In genomic region chr2:171165967-171166327, GRCh38 we compare ENCODE assay signal across 19 cellular contexts. TPM values are rescaled to one million over a fixed set of nuclear protein-coding genes. Genes with fewer than 3 reads are reported as not detected.
DNase-seq lines count a peak whose midpoint lies in the region; ATAC-seq, FAIRE-seq and TF ChIP-seq lines count a peak whose summit lies in the region.
"Had no signal": no experiment of that assay in that cellular context is flagged by ENCODE, and none has a peak within 500 bp of the region (broad histone marks: within the 10 kb centered on the region; RNA-seq: fewer than 3 reads in every experiment).

No MANE protein-coding gene starts in this region.

- no peak overlapping the region for H2BK5ac ChIP-seq in IMR-90 (ENCODE audit: low read depth, low read length, poor library complexity, severe bottlenecking)
- H2BK5ac ChIP-seq in trophoblast cell (ENCODE audit: low read depth, low read length, poor library complexity) = peak overlapping the region; percentile 58
- H2BK5ac ChIP-seq in neuronal stem cell (ENCODE audit: low read length) = no peak overlapping the region

- BruUV-seq in IMR-90 (replicated peaks; lab: Mats Ljungman, UMichigan) (no TSS peak), HepG2 (replicated peaks; lab: Mats Ljungman, UMichigan) (no TSS peak)

- no peak overlapping the region for H3K9ac ChIP-seq in IMR-90 (ENCODE audit: low read depth, low read length)
- H3K9ac ChIP-seq in HepG2 (ENCODE audit: insufficient read depth, low read depth, low read length) = peak overlapping the region; percentile 34
- H3K9ac ChIP-seq in trophoblast cell (ENCODE audit: low read length) = no peak overlapping the region
- no peak overlapping the region for H3K9ac ChIP-seq in neuronal stem cell (ENCODE audit: low read depth, low read length, poor library complexity)
- H3K9ac ChIP-seq: BLaER1 treated with 17β-estradiol and CSF1 and Interleukin-3, amounts not matched to agents 10 nM and 100 nM; GM23248 had no signal

- H4K5ac ChIP-seq in IMR-90 (ENCODE audit: low read depth, low read length) = no peak overlapping the region

- peak overlapping the region; percentile 26; the same call in 1 of the 2 replicates for H2AK5ac ChIP-seq in IMR-90 (ENCODE audit: low read depth, low read length)
- no peak overlapping the region for H2AK5ac ChIP-seq in trophoblast cell (ENCODE audit: low read length)
- no peak overlapping the region for H2AK5ac ChIP-seq in neuronal stem cell (ENCODE audit: low read depth, low read length)

- H3K4me2 ChIP-seq in IMR-90 (ENCODE audit: low read depth, low read length) (no peak overlapping the region), HepG2 (ENCODE audit: low read depth, low read length) (peak overlapping the region; percentile 83), trophoblast cell (ENCODE audit: low read length) (no peak overlapping the region), neuronal stem cell (ENCODE audit: insufficient read depth, low read length, poor library complexity, severe bottlenecking) (no peak overlapping the region)
- H3K4me2 ChIP-seq: BLaER1 treated with 17β-estradiol and CSF1 and Interleukin-3, amounts not matched to agents 10 nM and 100 nM had no signal

- ATAC-seq in IMR-90 (ENCODE audit: low read depth) (no peak), HepG2 (peak; percentile 28)

- H4K91ac ChIP-seq in IMR-90 (ENCODE audit: insufficient read depth, low read depth, low read length) = no peak overlapping the region
- H4K91ac ChIP-seq in trophoblast cell (ENCODE audit: low read depth, low read length) = peak overlapping the region; percentile 16
- no peak overlapping the region for H4K91ac ChIP-seq in neuronal stem cell (ENCODE audit: low read depth, low read length, poor library complexity)

- H2BK15ac ChIP-seq in IMR-90 (ENCODE audit: low read depth, low read length) = no peak overlapping the region
- no peak overlapping the region for H2BK15ac ChIP-seq in neuronal stem cell (ENCODE audit: low read length)

- H3K4me1 ChIP-seq in IMR-90 (ENCODE audit: control insufficient read depth, insufficient read depth, low read length) = no peaks in the 10 kb centered on the region
- H3K4me1 ChIP-seq in HepG2 (ENCODE audit: insufficient read depth, low read length) = peaks cover 75% of the 10 kb centered on the region
- H3K4me1 ChIP-seq in trophoblast cell (ENCODE audit: control insufficient read depth in 1 of 2, insufficient read depth in 2 of 2, low read length in 2 of 2) = peaks cover 4 to 5% of the 10 kb centered on the region in 2 experiments
- H3K4me1 ChIP-seq in neuronal stem cell (ENCODE audit: control insufficient read depth in 2 of 2, insufficient read depth in 1 of 2, low read depth in 1 of 2, low read length in 2 of 2) = peaks cover 0 to 2% of the 10 kb centered on the region in 2 donors

- no peak overlapping the region for H3K4me3 ChIP-seq in IMR-90 (ENCODE audit: insufficient read depth, low read depth, low read length)
- peak overlapping the region; percentile 30 to 56 (median 36); a peak in 4 of 6 replicates for H3K4me3 ChIP-seq in HepG2 (replicated peaks in 1 of 3; ENCODE audit: insufficient read depth in 1 of 3, low read depth in 2 of 3, low read length in 3 of 3)
- H3K4me3 ChIP-seq in trophoblast cell (ENCODE audit: low read depth, low read length) = no peak overlapping the region
- no peak overlapping the region for H3K4me3 ChIP-seq in MG63
- no peak overlapping the region for H3K4me3 ChIP-seq in neuronal stem cell (ENCODE audit: low read length in 2 of 2)
- H3K4me3 ChIP-seq: BLaER1 treated with 17β-estradiol and CSF1 and Interleukin-3, amounts not matched to agents 10 nM and 100 nM; GM23248 had no signal

- no CpG with 5 or more reads among the region's 1 CpG for WGBS in IMR-90 (ENCODE audit: extremely low coverage in 2 of 2, insufficient read length in 1 of 2), 2 experiments
- WGBS in HepG2 (ENCODE audit: low lambda C conversion rate) = 5% methylated on average over 1 of the region's 1 CpG
- no CpG with 5 or more reads among the region's 1 CpG for WGBS in trophoblast cell (ENCODE audit: extremely low coverage, insufficient coverage, insufficient read length)
- WGBS in neuronal stem cell (ENCODE audit: extremely low coverage in 2 of 2, insufficient read length in 2 of 2, insufficient replicate concordance in 1 of 2), 2 donors = no CpG with 5 or more reads among the region's 1 CpG

- TF ChIP-seq POLR2A in IMR-90 (IDR thresholded peaks at IDR 0.05; ENCODE audit: low read depth, low read length) = no peak
- TF ChIP-seq POLR2A in HepG2 (IDR thresholded peaks at IDR 0.05; ENCODE audit: insufficient read depth in 1 of 2, low read depth in 2 of 2, low read length in 2 of 2) = no peak

- no peak overlapping the region for H3K56ac ChIP-seq in IMR-90 (ENCODE audit: extremely low read depth, insufficient read depth, low read length)

- in situ Hi-C loops in IMR-90 (cut with MboI; ENCODE audit: low sequenced_read_pairs) (loop anchor here (10.0 kb wide), 1 partner anchor 249 kb away; no protein-coding TSS in a partner anchor), HepG2 (cut with HindIII; ENCODE audit: extremely low pct_ligation_motif_present, low pct_unique_long_range_greater_than_20kb) (no loop called here)

- no peak for TF ChIP-seq EP300 in HepG2 (IDR thresholded peaks at IDR 0.05; ENCODE audit: low read depth in 2 of 2, low read length in 2 of 2)
- TF ChIP-seq EP300 in HepG2 (CRISPR knock-in tag; IDR thresholded peaks at IDR 0.05; ENCODE audit: borderline replicate concordance) = no peak

- no peak overlapping the region for H4K12ac ChIP-seq in trophoblast cell (ENCODE audit: low read depth, low read length)

- DNase-seq in IMR-90 (no peak), HepG2 (ENCODE audit: low spot score) (no peak), trophoblast cell (no peak), MG63 (no peak), NCI-H446 treated with DMSO at 0.1 percent for 48 hours (lab: John Stamatoyannopoulos, UW) (no peak), neuronal stem cell (ENCODE audit: low spot score) (no peak)
- DNase-seq: 8988T; CD4-positive, CD25-positive, alpha-beta regulatory T cell; CD8-positive, alpha-beta memory T cell; COR-L47; GM23248; HCEC 1CT had no signal

- POLR2A ChIA-PET in IMR-90 (lab: Charles Lee; ENCODE audit: unreplicated experiment) = no interaction called here
- POLR2A ChIA-PET in HepG2 (lab: Yijun Ruan, JAX) = interaction anchor here (0.7 to 1.3 kb wide), 4 partner anchors 9 to 268 kb away, joined by 3 to 6 read pairs (median 4); partner anchors contain the start of genes DCAF17 and METTL8

- H3K4ac ChIP-seq in IMR-90 (ENCODE audit: low read depth, low read length) (no peak overlapping the region), trophoblast cell (ENCODE audit: low read depth, low read length) (no peak overlapping the region), neuronal stem cell (ENCODE audit: low read length) (no peak overlapping the region)

- H4K8ac ChIP-seq in IMR-90 (ENCODE audit: low read depth in 2 of 2, low read length in 2 of 2) (no peak overlapping the region), trophoblast cell (ENCODE audit: low read depth, low read length) (no peak overlapping the region), neuronal stem cell (ENCODE audit: low read depth, low read length) (no peak overlapping the region)

- H3K79me1 ChIP-seq in IMR-90 (ENCODE audit: low read depth in 1 of 2, low read length in 2 of 2) (peaks cover 0 to 4% of the 10 kb centered on the region in 2 experiments; a peak in 1 of 4 replicates), trophoblast cell (ENCODE audit: low read length) (peaks cover 7% of the 10 kb centered on the region), neuronal stem cell (ENCODE audit: low read depth, low read length) (no peaks in the 10 kb centered on the region)

- H3K18ac ChIP-seq in IMR-90 (ENCODE audit: low read depth, low read length) = no peak overlapping the region
- H3K18ac ChIP-seq in trophoblast cell (ENCODE audit: low read length) = no peak overlapping the region
- H3K18ac ChIP-seq in neuronal stem cell (ENCODE audit: low read length) = no peak overlapping the region

- dilution Hi-C loops in IMR-90 (cut with HindIII; ENCODE audit: low sequenced_read_pairs, unreplicated experiment) = no loop called here

- H3K79me2 ChIP-seq in HepG2 (ENCODE audit: insufficient read depth, low read length) (peaks cover 8% of the 10 kb centered on the region), trophoblast cell (ENCODE audit: control insufficient read depth, insufficient read depth, low read length, poor library complexity) (peaks cover 2% of the 10 kb centered on the region)

- no peaks in the 10 kb centered on the region for H3K36me3 ChIP-seq in IMR-90 (ENCODE audit: control insufficient read depth, insufficient read depth, low read length)
- H3K36me3 ChIP-seq in HepG2 (replicated peaks in 1 of 2; ENCODE audit: control insufficient read depth in 1 of 2, insufficient read depth in 2 of 2, low read length in 2 of 2) = no peaks in the 10 kb centered on the region
- peaks cover 0 to 2% of the 10 kb centered on the region in 2 experiments for H3K36me3 ChIP-seq in trophoblast cell (ENCODE audit: control insufficient read depth in 1 of 2, insufficient read depth in 2 of 2, low read length in 2 of 2)
- no peaks in the 10 kb centered on the region for H3K36me3 ChIP-seq in MG63
- H3K36me3 ChIP-seq in neuronal stem cell (replicated peaks in 1 of 2; ENCODE audit: control insufficient read depth in 2 of 2, insufficient read depth in 2 of 2, low read length in 2 of 2) = peaks cover 0 to 1% of the 10 kb centered on the region in 2 donors
- H3K36me3 ChIP-seq: BLaER1 treated with 17β-estradiol and CSF1 and Interleukin-3, amounts not matched to agents 10 nM and 100 nM had no signal

- no peak for FAIRE-seq in HepG2 (lab: Jason Lieb, UNC)
- FAIRE-seq: D721Med, G401.6, GM12892, GM18507 had no signal

- H2AK9ac ChIP-seq in IMR-90 (replicated peaks; ENCODE audit: low read depth, low read length, poor library complexity) = no peak overlapping the region

- no peak overlapping the region for H2BK20ac ChIP-seq in IMR-90 (ENCODE audit: low read depth, low read length)

- H3K23ac ChIP-seq in IMR-90 (ENCODE audit: low read depth, low read length) = no peak overlapping the region
- H3K23ac ChIP-seq in trophoblast cell (ENCODE audit: low read length) = no peak overlapping the region
- no peak overlapping the region for H3K23ac ChIP-seq in neuronal stem cell (ENCODE audit: low read depth, low read length, poor library complexity)

- TF ChIP-seq RAD21 in IMR-90 (IDR thresholded peaks at IDR 0.05; ENCODE audit: low read length) (no peak), HepG2 (CRISPR knock-in tag; IDR thresholded peaks at IDR 0.05) (0 out of 2 replicates have a peak, but pooled peaks have one; percentile 10)

- H3K14ac ChIP-seq in IMR-90 (replicated peaks; ENCODE audit: low read depth, low read length) (no peak overlapping the region), trophoblast cell (ENCODE audit: low read length) (peak overlapping the region; percentile 24), neuronal stem cell (ENCODE audit: low read length) (no peak overlapping the region)

- H3K27ac ChIP-seq in C4-2B = peak overlapping the region; percentile 78
- no peak overlapping the region for H3K27ac ChIP-seq in IMR-90 (ENCODE audit: insufficient read depth, low read length)
- peak overlapping the region; percentile 70 for H3K27ac ChIP-seq in HepG2 (ENCODE audit: extremely low read length, insufficient read depth, low read length)
- peak overlapping the region; percentile 71 for H3K27ac ChIP-seq in trophoblast cell (ENCODE audit: low read depth, low read length)
- H3K27ac ChIP-seq in neuronal stem cell (replicated peaks; ENCODE audit: low read length) = no peak overlapping the region
- H3K27ac ChIP-seq: BLaER1 treated with 17β-estradiol and CSF1 and Interleukin-3, amounts not matched to agents 10 nM and 100 nM; GM23248; HL-60 had no signal

- no peaks in the 10 kb centered on the region for H4K20me1 ChIP-seq in IMR-90 (ENCODE audit: insufficient read depth, low read length)
- no peaks in the 10 kb centered on the region for H4K20me1 ChIP-seq in HepG2 (ENCODE audit: insufficient read depth, low read length)
- H4K20me1 ChIP-seq: BLaER1 treated with 17β-estradiol and CSF1 and Interleukin-3, amounts not matched to agents 10 nM and 100 nM had no signal

- no peaks in the 10 kb centered on the region for H3K9me3 ChIP-seq in IMR-90 (ENCODE audit: control insufficient read depth, insufficient read depth, low read length)
- no peaks in the 10 kb centered on the region for H3K9me3 ChIP-seq in HepG2 (ENCODE audit: low read length)
- no peaks in the 10 kb centered on the region for H3K9me3 ChIP-seq in trophoblast cell (ENCODE audit: insufficient read depth, low read depth, low read length)
- H3K9me3 ChIP-seq in MG63 = no peaks in the 10 kb centered on the region
- H3K9me3 ChIP-seq in neuronal stem cell (replicated peaks in 1 of 2; ENCODE audit: control insufficient read depth in 2 of 2, insufficient read depth in 1 of 2, low read depth in 1 of 2, low read length in 2 of 2) = no peaks in the 10 kb centered on the region
- H3K9me3 ChIP-seq: BLaER1 treated with 17β-estradiol and CSF1 and Interleukin-3, amounts not matched to agents 10 nM and 100 nM had no signal

- H3K27me3 ChIP-seq in IMR-90 (ENCODE audit: control insufficient read depth, insufficient read depth, low read length) (no peaks in the 10 kb centered on the region; the same call in 1 of the 2 replicates), HepG2 (ENCODE audit: control insufficient read depth in 1 of 2, insufficient read depth in 2 of 2, low read length in 2 of 2) (no peaks in the 10 kb centered on the region; a peak in 1 of 5 replicates), trophoblast cell (ENCODE audit: insufficient read depth, low read length) (no peaks in the 10 kb centered on the region), MG63 (no peaks in the 10 kb centered on the region), neuronal stem cell (ENCODE audit: control insufficient read depth in 3 of 3, insufficient read depth in 3 of 3, low read depth in 1 of 3, low read length in 3 of 3) (no peaks in the 10 kb centered on the region)
- H3K27me3 ChIP-seq: BLaER1 treated with 17β-estradiol and CSF1 and Interleukin-3, amounts not matched to agents 10 nM and 100 nM had no signal

- TF ChIP-seq CTCF in C4-2B (conservative IDR thresholded peaks at IDR 0.05) (no peak), IMR-90 (conservative IDR thresholded peaks at IDR 0.05; ENCODE audit: low read depth, low read length) (no peak), HepG2 (CRISPR knock-in tag; IDR thresholded peaks at IDR 0.05) (no peak)

- H3K9me1 ChIP-seq in IMR-90 (ENCODE audit: insufficient read depth, low read length) = no peaks in the 10 kb centered on the region

- H2BK12ac ChIP-seq in trophoblast cell (ENCODE audit: low read length) (peak overlapping the region; percentile 37), neuronal stem cell (ENCODE audit: low read length) (no peak overlapping the region)

- H2AFZ ChIP-seq in IMR-90 (replicated peaks; ENCODE audit: low read length, poor library complexity) (no peak overlapping the region), HepG2 (ENCODE audit: low read length) (peak overlapping the region; percentile 4), trophoblast cell (ENCODE audit: insufficient read depth, low read length, poor library complexity) (no peak overlapping the region), neuronal stem cell (ENCODE audit: low read length) (no peak overlapping the region)
- H2AFZ ChIP-seq: GM23248 had no signal

- H2BK120ac ChIP-seq in IMR-90 (ENCODE audit: low read depth, low read length) (no peak overlapping the region), trophoblast cell (ENCODE audit: insufficient read depth, low read length, poor library complexity) (peak overlapping the region; percentile 76), neuronal stem cell (ENCODE audit: low read depth, low read length) (no peak overlapping the region)

- CTCF ChIA-PET in IMR-90 (lab: Yijun Ruan, JAX) = no interaction called here
- CTCF ChIA-PET in HepG2 (lab: Yijun Ruan, JAX; ENCODE audit: low intra/inter-chr PET ratio, low total read pairs) = no interaction called here

- intact Hi-C loops in IMR-90 (cut with micrococcal nuclease) = no loop called here
- intact Hi-C loops in HepG2 (cut with micrococcal nuclease; ENCODE audit: unreplicated experiment) = no loop called here

RNA-seq across cellular contexts. Expression of gene TLK1, which starts 5.3 kb away (rescaled TPM):
- total RNA-seq in IMR-90 (2012; rRNA removed) (12.5 TPM in 2 replicates), HepG2 (2016; rRNA removed; fragmentation: Illumina TruSeq; extraction: Trizol) (28.7 and 52.7 TPM in 2 replicates)
- polyA plus RNA-seq in IMR-90 (2012; rRNA removed) (6.3 and 7.3 TPM in 2 replicates), HepG2 (2011; rRNA removed) (12.8 and 16.8 TPM in 2 replicates)
- polyA plus RNA-seq in IMR-90 (2012; cell fraction: cytosol; rRNA removed) = 2.8 and 4.5 TPM in 2 replicates
- 4.2 and 6.4 TPM in 2 replicates for polyA plus RNA-seq in IMR-90 (2012; cell fraction: nucleus; rRNA removed; ENCODE audit: low replicate concordance)
- total RNA-seq in HepG2 (2016; cell fraction: cytosol; rRNA removed; fragmentation: Illumina TruSeq; extraction: Trizol; ENCODE audit: low read depth) = 32.6 and 34.2 TPM in 2 replicates
- total RNA-seq in HepG2 (2016; cell fraction: insoluble cytoplasmic fraction; rRNA removed; fragmentation: Illumina TruSeq; extraction: Trizol) = 25.7 and 45.4 TPM in 2 replicates
- 38.6 and 48.1 TPM in 2 replicates for total RNA-seq in HepG2 (2016; cell fraction: membrane; rRNA removed; fragmentation: Illumina TruSeq; extraction: Trizol)
- total RNA-seq in HepG2 (2016; cell fraction: nucleus; rRNA removed; fragmentation: Illumina TruSeq; extraction: Trizol) = 41.9 and 51.6 TPM in 2 replicates
- 5.1 and 8.5 TPM in 2 replicates for polyA plus RNA-seq in HepG2 (2011; cell fraction: cytosol; rRNA removed)
- 9.6 and 11.0 TPM in 2 replicates for polyA plus RNA-seq in HepG2 (2011; cell fraction: nucleus; rRNA removed)
- 27.7 and 38.6 TPM in 2 replicates for polyA plus RNA-seq in HepG2 (2012)
- 3.4 and 3.8 TPM in 2 replicates for polyA plus RNA-seq in HepG2 (2016; cell fraction: cytosol; fragmentation: Illumina TruSeq; extraction: Trizol; ENCODE audit: low read depth)
- 42.1 and 48.4 TPM in 2 replicates for polyA plus RNA-seq in HepG2 (2016; cell fraction: insoluble cytoplasmic fraction; fragmentation: Illumina TruSeq; extraction: Trizol; ENCODE audit: low read depth)
- 15.6 and 16.8 TPM in 2 replicates for polyA plus RNA-seq in HepG2 (2016; cell fraction: membrane; fragmentation: Illumina TruSeq; extraction: Trizol; ENCODE audit: low read depth)
- 38.9 and 40.3 TPM in 2 replicates for polyA plus RNA-seq in HepG2 (2016; cell fraction: nucleus; fragmentation: Illumina TruSeq; extraction: Trizol; ENCODE audit: insufficient read depth, low read depth)
- polyA minus RNA-seq in HepG2 (2011; rRNA and poly(A)+ RNA removed; ENCODE audit: low replicate concordance) = 9.1 and 17.3 TPM in 2 replicates
- polyA minus RNA-seq in HepG2 (2011; cell fraction: cytosol; rRNA and poly(A)+ RNA removed) = 37.8 and 45.8 TPM in 2 replicates
- 67.2 and 68.9 TPM in 2 replicates for polyA minus RNA-seq in HepG2 (2011; cell fraction: nucleus; rRNA and poly(A)+ RNA removed)
- 65.0 and 65.7 TPM in 2 replicates for polyA plus RNA-seq in trophoblast cell (2013)
- 7.1 and 9.4 TPM in 2 replicates for total RNA-seq in MG63 (2014; rRNA removed; shearing (Covaris generic); ENCODE audit: low replicate concordance)
- polyA plus RNA-seq in neuronal stem cell (2013, experiment 1 of 2) = 34.0 TPM
- 30.7 TPM for polyA plus RNA-seq in neuronal stem cell (2013, experiment 2 of 2)

Comparison
In these comparisons a context has a peak if more than half of its experiments do, and no peak if none do; other contexts are left out.
1. H3K27ac ChIP-seq: peak in C4-2B (single experiment), HepG2 (single experiment) and trophoblast cell (single experiment); none in IMR-90 (single experiment) and neuronal stem cell (single experiment).
2. H3K4me3 ChIP-seq: peak in HepG2 (3 of 3); none in IMR-90 (single experiment), trophoblast cell (single experiment), MG63 (single experiment) and neuronal stem cell (0 of 2).